Comparison of ENCODE assay signal across 14 cellular contexts in genomic region chr4:177573487-177573886, GRCh38.
DNase-seq lines count a peak whose midpoint lies in the region; TF ChIP-seq lines count a peak whose summit lies in the region.
"Had no signal": no experiment of that assay in that cellular context is flagged by ENCODE, and none has a peak within 500 bp of the region (broad histone marks: within the 10 kb centered on the region; RNA-seq: fewer than 3 reads in every experiment).

No MANE protein-coding gene starts in this region.

- H3K27ac ChIP-seq in osteoblast (ENCODE audit: low read depth, low read length) = no peak overlapping the region

- no peaks in the 10 kb centered on the region for H3K9me3 ChIP-seq in osteoblast (ENCODE audit: low read depth, low read length)

- H3K27me3 ChIP-seq in osteoblast (ENCODE audit: insufficient read depth, low read length) = no peaks in the 10 kb centered on the region

- CTCF ChIA-PET in HEK293T (lab: Yijun Ruan, JAX) = no interaction called here

- peaks cover 32% of the 10 kb centered on the region for H3K4me1 Mint-ChIP-seq in chondrocyte (ENCODE audit: low read depth)
- H3K4me1 Mint-ChIP-seq in activated naive CD8-positive, alpha-beta T cell treated with anti-CD3 and anti-CD28 coated beads for 36 hours = no peaks in the 10 kb centered on the region

- H3K9me3 Mint-ChIP-seq in chondrocyte (ENCODE audit: low read depth) = no peaks in the 10 kb centered on the region
- no peaks in the 10 kb centered on the region for H3K9me3 Mint-ChIP-seq in activated naive CD8-positive, alpha-beta T cell treated with anti-CD3 and anti-CD28 coated beads for 36 hours
- H3K9me3 Mint-ChIP-seq: activated T-cell treated with anti-CD3 and anti-CD28 coated beads, Interleukin-2, amount 50 U/mL, for 24 hours had no signal

- POLR2A ChIA-PET in HEK293T (lab: Yijun Ruan, JAX) = no interaction called here

- H3K4me2 ChIP-seq in osteoblast (ENCODE audit: insufficient read depth, low read length) = peak overlapping the region; percentile 21

- H3K4me1 ChIP-seq in osteoblast (ENCODE audit: insufficient read depth, low read length) = peaks cover 11% of the 10 kb centered on the region

- H3K27me3 Mint-ChIP-seq in chondrocyte (ENCODE audit: low read depth) = peaks cover 7% of the 10 kb centered on the region
- H3K27me3 Mint-ChIP-seq in activated naive CD8-positive, alpha-beta T cell treated with anti-CD3 and anti-CD28 coated beads for 36 hours = no peaks in the 10 kb centered on the region
- H3K27me3 Mint-ChIP-seq: activated T-cell treated with anti-CD3 and anti-CD28 coated beads, Interleukin-2, amount 50 U/mL, for 24 hours had no signal

- H3K36me3 Mint-ChIP-seq in chondrocyte (ENCODE audit: low read depth) = no peaks in the 10 kb centered on the region
- H3K36me3 Mint-ChIP-seq in activated naive CD8-positive, alpha-beta T cell treated with anti-CD3 and anti-CD28 coated beads for 36 hours = no peaks in the 10 kb centered on the region

- H3K4me3 Mint-ChIP-seq in chondrocyte (ENCODE audit: unreplicated experiment) = no peak overlapping the region
- no peak overlapping the region for H3K4me3 Mint-ChIP-seq in activated naive CD8-positive, alpha-beta T cell treated with anti-CD3 and anti-CD28 coated beads for 36 hours
- H3K4me3 Mint-ChIP-seq: activated T-cell treated with anti-CD3 and anti-CD28 coated beads, Interleukin-2, amount 50 U/mL, for 24 hours had no signal

- TF ChIP-seq CTCF in chondrocyte (IDR thresholded peaks at IDR 0.05) = no peak
- TF ChIP-seq CTCF in osteoblast (IDR thresholded peaks at IDR 0.05; ENCODE audit: extremely low read depth, low read depth, low read length) = no peak

- H2AFZ ChIP-seq in osteoblast (ENCODE audit: low read length) = no peak overlapping the region

- H3K4me3 ChIP-seq in osteoblast (ENCODE audit: insufficient read depth, low read length) = no peak overlapping the region

- peak overlapping the region; percentile 36 for H3K27ac Mint-ChIP-seq in chondrocyte (ENCODE audit: unreplicated experiment)
- H3K27ac Mint-ChIP-seq in activated naive CD8-positive, alpha-beta T cell treated with anti-CD3 and anti-CD28 coated beads for 36 hours = no peak overlapping the region
- H3K27ac Mint-ChIP-seq: activated T-cell treated with anti-CD3 and anti-CD28 coated beads, Interleukin-2, amount 50 U/mL, for 24 hours had no signal

- H3K79me2 ChIP-seq in osteoblast (ENCODE audit: insufficient read depth, low read length) = no peaks in the 10 kb centered on the region

- DNase-seq in GM03348 (ENCODE audit: low spot score) (peak; percentile 21), NOMO-1 treated with DMSO at 0.1 percent for 48 hours (lab: John Stamatoyannopoulos, UW; ENCODE audit: unreplicated experiment) (peak; percentile 44), chondrocyte (ENCODE audit: low spot score) (no peak), osteoblast (ENCODE audit: insufficient read length, low spot score, missing footprints) (no peak), HEK293T (ENCODE audit: extremely low spot score) (no peak)
- no peak for DNase-seq in activated CD4-positive, alpha-beta T cell treated with anti-CD3 and anti-CD28 coated beads for 1 hour
- no peak for DNase-seq in stimulated activated naive CD4-positive, alpha-beta T cell (lab: John Stamatoyannopoulos, UW)
- DNase-seq in activated naive CD8-positive, alpha-beta T cell treated with anti-CD3 and anti-CD28 coated beads for 36 hours = no peak
- DNase-seq: activated CD4-positive, CD25-positive, alpha-beta regulatory T cell; activated T-cell treated with anti-CD3 and anti-CD28 coated beads, Interleukin-2, amount 50 U/mL, for 24 hours; caudate nucleus; left ventricle myocardium superior; NCI-H2171; stimulated activated CD4-positive, alpha-beta T cell treated with anti-CD3 and anti-CD28 coated beads, Interleukin-15, amount 100 ng/mL, for 24 hours had no signal

- no peaks in the 10 kb centered on the region for H3K36me3 ChIP-seq in osteoblast (ENCODE audit: insufficient read depth, low read length)

- no peaks in the 10 kb centered on the region for H4K20me1 ChIP-seq in osteoblast (ENCODE audit: insufficient read depth, low read length)

TF ChIP-seq in HEK293T, 16 proteins besides CTCF, POLR2A, EP300 and RAD21:
- no peak for TF ChIP-seq FOXA1 (IDR thresholded peaks at IDR 0.05)
- no peak for TF ChIP-seq HDGF (IDR thresholded peaks at IDR 0.05; ENCODE audit: borderline replicate concordance)
- TF ChIP-seq NFRKB (IDR thresholded peaks at IDR 0.05) = no peak
- no peak for TF ChIP-seq TARDBP (IDR thresholded peaks at IDR 0.05)
- no peak for TF ChIP-seq FOXM1 (IDR thresholded peaks at IDR 0.05; ENCODE audit: borderline replicate concordance)
- no peak for TF ChIP-seq SUZ12 (IDR thresholded peaks at IDR 0.05)
- TF ChIP-seq FOXK2 (IDR thresholded peaks at IDR 0.05) = no peak
- TF ChIP-seq SP1 (IDR thresholded peaks at IDR 0.05) = no peak
- no peak for TF ChIP-seq ELF4 (IDR thresholded peaks at IDR 0.05)
- TF ChIP-seq ZNF384 (IDR thresholded peaks at IDR 0.05) = no peak
- TF ChIP-seq CTBP1 (IDR thresholded peaks at IDR 0.05; ENCODE audit: borderline replicate concordance) = no peak
- TF ChIP-seq L3MBTL2 (conservative IDR thresholded peaks at IDR 0.05) = no peak
- TF ChIP-seq BHLHE40 (IDR thresholded peaks at IDR 0.05; ENCODE audit: borderline replicate concordance) = no peak
- TF ChIP-seq LEF1 (IDR thresholded peaks at IDR 0.05; ENCODE audit: borderline replicate concordance) = no peak

Comparison
In these comparisons a context has a peak if more than half of its experiments do, and no peak if none do; other contexts are left out.
1. DNase-seq: peak in GM03348 (single experiment) and NOMO-1 treated with DMSO at 0.1 percent for 48 hours (single experiment); none in chondrocyte (single experiment), osteoblast (single experiment), activated CD4-positive, alpha-beta T cell treated with anti-CD3 and anti-CD28 coated beads for 1 hour (single experiment), stimulated activated naive CD4-positive, alpha-beta T cell (0 of 6), activated naive CD8-positive, alpha-beta T cell treated with anti-CD3 and anti-CD28 coated beads for 36 hours (single experiment) and HEK293T (single experiment).